Comparison of ENCODE assay signal across 1 cellular context in the genomic region with DNA sequence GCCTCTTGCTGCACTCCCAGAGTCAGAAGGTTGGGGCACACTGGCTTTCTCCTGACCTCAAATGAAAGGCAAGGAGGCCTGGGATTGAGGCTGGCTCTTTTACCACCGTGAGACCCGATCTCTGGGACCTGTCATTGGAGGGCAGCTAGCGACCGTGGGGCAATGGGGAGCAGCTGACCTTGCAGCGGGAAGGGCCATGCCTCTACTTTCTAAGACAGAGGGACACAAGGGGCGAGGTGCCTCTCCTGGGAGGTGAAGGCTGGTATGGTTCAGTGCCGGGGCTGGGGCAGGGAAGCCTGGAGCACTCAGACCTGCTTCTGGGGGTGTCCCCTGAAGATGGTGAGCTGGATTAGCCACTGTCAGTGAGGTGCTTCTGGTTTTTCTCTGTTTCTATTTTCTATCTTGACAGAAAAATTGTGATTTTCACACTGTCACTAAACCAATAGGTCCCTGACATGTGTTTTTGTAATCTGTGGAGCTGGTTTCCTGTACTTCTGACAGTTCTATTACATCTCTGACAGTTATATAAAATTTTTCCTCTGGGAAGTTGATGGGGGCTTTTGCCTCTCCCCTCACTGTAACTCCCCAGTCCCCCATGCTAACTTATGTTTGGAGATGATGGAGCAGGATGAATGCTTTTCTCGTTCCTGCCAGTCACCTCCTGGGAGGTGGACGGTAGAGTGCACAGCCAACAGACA.
TF ChIP-seq lines count a peak whose summit lies in the region.

No MANE protein-coding gene starts in this region.

TF ChIP-seq in neural cell, 6 proteins besides CTCF, POLR2A, EP300 and RAD21:
- TF ChIP-seq MXI1 (conservative IDR thresholded peaks at IDR 0.05; ENCODE audit: poor library complexity, severe bottlenecking) (peak; percentile 17), EZH2 (IDR thresholded peaks at IDR 0.05; ENCODE audit: borderline replicate concordance, insufficient read depth, low read length, poor library complexity, severe bottlenecking) (no peak), POLR2AphosphoS5 (IDR thresholded peaks at IDR 0.05) (peak; percentile 55), TAF1 (IDR thresholded peaks at IDR 0.05; ENCODE audit: low read depth) (peak; percentile 34)
- TF ChIP-seq, protein P1, sequence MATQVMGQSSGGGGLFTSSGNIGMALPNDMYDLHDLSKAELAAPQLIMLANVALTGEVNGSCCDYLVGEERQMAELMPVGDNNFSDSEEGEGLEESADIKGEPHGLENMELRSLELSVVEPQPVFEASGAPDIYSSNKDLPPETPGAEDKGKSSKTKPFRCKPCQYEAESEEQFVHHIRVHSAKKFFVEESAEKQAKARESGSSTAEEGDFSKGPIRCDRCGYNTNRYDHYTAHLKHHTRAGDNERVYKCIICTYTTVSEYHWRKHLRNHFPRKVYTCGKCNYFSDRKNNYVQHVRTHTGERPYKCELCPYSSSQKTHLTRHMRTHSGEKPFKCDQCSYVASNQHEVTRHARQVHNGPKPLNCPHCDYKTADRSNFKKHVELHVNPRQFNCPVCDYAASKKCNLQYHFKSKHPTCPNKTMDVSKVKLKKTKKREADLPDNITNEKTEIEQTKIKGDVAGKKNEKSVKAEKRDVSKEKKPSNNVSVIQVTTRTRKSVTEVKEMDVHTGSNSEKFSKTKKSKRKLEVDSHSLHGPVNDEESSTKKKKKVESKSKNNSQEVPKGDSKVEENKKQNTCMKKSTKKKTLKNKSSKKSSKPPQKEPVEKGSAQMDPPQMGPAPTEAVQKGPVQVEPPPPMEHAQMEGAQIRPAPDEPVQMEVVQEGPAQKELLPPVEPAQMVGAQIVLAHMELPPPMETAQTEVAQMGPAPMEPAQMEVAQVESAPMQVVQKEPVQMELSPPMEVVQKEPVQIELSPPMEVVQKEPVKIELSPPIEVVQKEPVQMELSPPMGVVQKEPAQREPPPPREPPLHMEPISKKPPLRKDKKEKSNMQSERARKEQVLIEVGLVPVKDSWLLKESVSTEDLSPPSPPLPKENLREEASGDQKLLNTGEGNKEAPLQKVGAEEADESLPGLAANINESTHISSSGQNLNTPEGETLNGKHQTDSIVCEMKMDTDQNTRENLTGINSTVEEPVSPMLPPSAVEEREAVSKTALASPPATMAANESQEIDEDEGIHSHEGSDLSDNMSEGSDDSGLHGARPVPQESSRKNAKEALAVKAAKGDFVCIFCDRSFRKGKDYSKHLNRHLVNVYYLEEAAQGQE (IDR thresholded peaks at IDR 0.05; ENCODE audit: borderline replicate concordance): peak; percentile 62
